ENCODE assay signal across 11 cellular contexts in the genomic region with DNA sequence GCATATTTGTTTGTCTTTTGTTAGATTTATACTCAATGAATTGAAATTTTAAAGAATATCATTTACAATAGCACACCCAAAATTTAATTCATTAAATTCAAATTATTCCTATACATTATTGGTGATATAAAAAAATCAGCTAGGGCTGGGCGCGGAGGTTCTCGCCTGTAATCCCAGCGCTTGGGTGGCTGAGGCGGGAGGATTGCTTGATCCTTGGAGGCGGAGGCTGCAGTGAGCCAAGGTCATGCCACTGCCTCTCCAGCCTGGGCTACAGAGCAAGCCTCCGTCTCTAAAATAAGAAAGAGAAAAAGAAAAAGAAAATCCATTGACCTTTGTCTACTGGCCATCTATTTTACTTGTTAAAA. TPM values are rescaled to one million over a fixed set of nuclear protein-coding genes. Genes with fewer than 3 reads are reported as not detected.
DNase-seq lines count a peak whose midpoint lies in the region; TF ChIP-seq lines count a peak whose summit lies in the region.
"Had no signal": no experiment of that assay in that cellular context is flagged by ENCODE, and none has a peak within 500 bp of the region (broad histone marks: within the 10 kb centered on the region; RNA-seq: fewer than 3 reads in every experiment).

No MANE protein-coding gene starts in this region.

- H3K9me3 Mint-ChIP-seq in activated T-helper 1 cell treated with anti-CD3 and anti-CD28 coated beads, Interleukin-12 subunit alpha, Interleukin-12 subunit beta, Interleukin-2, Interleukin-4 antibody, amounts not matched to agents 30 ng/mL and 10 ng/mL and 1 ng/mL, durations not matched to agents 14 hours and 24 hours and 36 hours: no peaks in the 10 kb centered on the region
- H3K9me3 Mint-ChIP-seq in nephron progenitor cell: peaks cover 20% of the 10 kb centered on the region

- H3K36me3 ChIP-seq in HUES64 (ENCODE audit: insufficient read depth, low read length): no peaks in the 10 kb centered on the region
- H3K36me3 ChIP-seq: SJSA1 had no signal

- H3K27ac Mint-ChIP-seq in activated T-helper 1 cell treated with anti-CD3 and anti-CD28 coated beads, Interleukin-12 subunit alpha, Interleukin-12 subunit beta, Interleukin-2, Interleukin-4 antibody, amounts not matched to agents 30 ng/mL and 10 ng/mL and 1 ng/mL, durations not matched to agents 14 hours and 24 hours and 36 hours: no peak overlapping the region
- no peak overlapping the region for H3K27ac Mint-ChIP-seq in nephron progenitor cell

- H3K4me1 Mint-ChIP-seq in activated T-helper 1 cell treated with anti-CD3 and anti-CD28 coated beads, Interleukin-12 subunit alpha, Interleukin-12 subunit beta, Interleukin-2, Interleukin-4 antibody, amounts not matched to agents 30 ng/mL and 10 ng/mL and 1 ng/mL, durations not matched to agents 14 hours and 24 hours and 36 hours (ENCODE audit: low read depth): peaks cover 40% of the 10 kb centered on the region
- H3K4me1 Mint-ChIP-seq in nephron progenitor cell: peaks cover 25% of the 10 kb centered on the region

- no peak overlapping the region for H3K9ac ChIP-seq in HUES64 (ENCODE audit: low read depth, low read length)

- peaks cover 21% of the 10 kb centered on the region for H3K27me3 Mint-ChIP-seq in activated T-helper 1 cell treated with anti-CD3 and anti-CD28 coated beads, Interleukin-12 subunit alpha, Interleukin-12 subunit beta, Interleukin-2, Interleukin-4 antibody, amounts not matched to agents 30 ng/mL and 10 ng/mL and 1 ng/mL, durations not matched to agents 14 hours and 24 hours and 36 hours (ENCODE audit: insufficient read depth)
- H3K27me3 Mint-ChIP-seq in nephron progenitor cell (ENCODE audit: low read depth, poor library complexity): peaks cover 69% of the 10 kb centered on the region

- no peaks in the 10 kb centered on the region for H3K36me3 Mint-ChIP-seq in activated T-helper 1 cell treated with anti-CD3 and anti-CD28 coated beads, Interleukin-12 subunit alpha, Interleukin-12 subunit beta, Interleukin-2, Interleukin-4 antibody, amounts not matched to agents 30 ng/mL and 10 ng/mL and 1 ng/mL, durations not matched to agents 14 hours and 24 hours and 36 hours (ENCODE audit: low read depth)
- H3K36me3 Mint-ChIP-seq in nephron progenitor cell (ENCODE audit: low read depth): no peaks in the 10 kb centered on the region

- H3K27ac ChIP-seq in HUES64 (ENCODE audit: low read depth, low read length) (no peak overlapping the region), substantia nigra (ENCODE audit: low read depth, low read length, poor library complexity, severe bottlenecking) (no peak overlapping the region)
- H3K27ac ChIP-seq: SJSA1 had no signal

- 29% methylated on average over 6 of the region's 7 CpGs for WGBS in HUES64

- H3K4me1 ChIP-seq in HUES64 (ENCODE audit: insufficient read depth, low read length): no peaks in the 10 kb centered on the region

- peak overlapping the region; percentile 90 for H3K4me3 Mint-ChIP-seq in activated T-helper 1 cell treated with anti-CD3 and anti-CD28 coated beads, Interleukin-12 subunit alpha, Interleukin-12 subunit beta, Interleukin-2, Interleukin-4 antibody, amounts not matched to agents 30 ng/mL and 10 ng/mL and 1 ng/mL, durations not matched to agents 14 hours and 24 hours and 36 hours
- peak overlapping the region; percentile 66 for H3K4me3 Mint-ChIP-seq in nephron progenitor cell

- no peak for TF ChIP-seq CTCF in nephron progenitor cell (IDR thresholded peaks at IDR 0.05)

- H3K9me3 ChIP-seq in HUES64 (ENCODE audit: insufficient read depth, low read depth, low read length): no peaks in the 10 kb centered on the region
- H3K9me3 ChIP-seq: SJSA1 had no signal

- peaks cover 18% of the 10 kb centered on the region for H3K27me3 ChIP-seq in HUES64 (ENCODE audit: insufficient read depth, low read length)
- H3K27me3 ChIP-seq: SJSA1 had no signal

- DNase-seq in NCI-H524 (lab: John Stamatoyannopoulos, UW): peak; percentile 48 to 59
- DNase-seq in NCI-H524 treated with DMSO at 0.1 percent for 48 hours (lab: John Stamatoyannopoulos, UW): no peak
- no peak for DNase-seq in activated T-helper 1 cell treated with anti-CD3 and anti-CD28 coated beads, Interleukin-12 subunit alpha, Interleukin-12 subunit beta, Interleukin-2, Interleukin-4 antibody, amounts not matched to agents 30 ng/mL and 10 ng/mL and 1 ng/mL, durations not matched to agents 14 hours and 24 hours and 36 hours (ENCODE audit: low spot score)
- peak; percentile 9 for DNase-seq in nephron progenitor cell
- DNase-seq in NCI-H510A treated with DMSO at 0.1 percent for 48 hours (lab: John Stamatoyannopoulos, UW): no peak
- DNase-seq in substantia nigra (lab: John Stamatoyannopoulos, UW): no peak
- DNase-seq in NCI-H2171 treated with DMSO at 0.1 percent for 48 hours (lab: John Stamatoyannopoulos, UW): no peak

- intact Hi-C loops in activated T-helper 1 cell treated with anti-CD3 and anti-CD28 coated beads, Interleukin-12 subunit alpha, Interleukin-12 subunit beta, Interleukin-2, Interleukin-4 antibody, amounts not matched to agents 30 ng/mL and 10 ng/mL and 1 ng/mL, durations not matched to agents 14 hours and 24 hours and 36 hours (cut with micrococcal nuclease): no loop called here

- peak overlapping the region; percentile 72; the same call in 1 of the 2 replicates for H3K4me3 ChIP-seq in HUES64 (ENCODE audit: low read length)
- H3K4me3 ChIP-seq: SJSA1 had no signal

RNA-seq across cellular contexts. Expression of a gene that starts 4.5 kb away (rescaled TPM):
- not detected for polyA plus RNA-seq in HUES64 (2013, experiment 1 of 2)
- not detected for polyA plus RNA-seq in HUES64 (2013, experiment 2 of 2)
- total RNA-seq in activated T-helper 1 cell treated with anti-CD3 and anti-CD28 coated beads, Interleukin-12 subunit alpha, Interleukin-12 subunit beta, Interleukin-2, Interleukin-4 antibody, amounts not matched to agents 30 ng/mL and 10 ng/mL and 1 ng/mL, durations not matched to agents 14 hours and 24 hours and 36 hours: not detected in 2 replicates
- total RNA-seq: sciatic nerve, SJSA1 had no signal
- polyA plus RNA-seq: AG04450 had no signal

Comparison
In these comparisons a context has a peak if more than half of its experiments do, and no peak if none do; other contexts are left out.
1. DNase-seq: peak in NCI-H524 (2 of 2) and nephron progenitor cell (single experiment); none in NCI-H524 treated with DMSO at 0.1 percent for 48 hours (single experiment), activated T-helper 1 cell treated with anti-CD3 and anti-CD28 coated beads, Interleukin-12 subunit alpha, Interleukin-12 subunit beta, Interleukin-2, Interleukin-4 antibody, amounts not matched to agents 30 ng/mL and 10 ng/mL and 1 ng/mL, durations not matched to agents 14 hours and 24 hours and 36 hours (single experiment), NCI-H510A treated with DMSO at 0.1 percent for 48 hours (single experiment), substantia nigra (0 of 49) and NCI-H2171 treated with DMSO at 0.1 percent for 48 hours (single experiment).